In the genomic region with DNA sequence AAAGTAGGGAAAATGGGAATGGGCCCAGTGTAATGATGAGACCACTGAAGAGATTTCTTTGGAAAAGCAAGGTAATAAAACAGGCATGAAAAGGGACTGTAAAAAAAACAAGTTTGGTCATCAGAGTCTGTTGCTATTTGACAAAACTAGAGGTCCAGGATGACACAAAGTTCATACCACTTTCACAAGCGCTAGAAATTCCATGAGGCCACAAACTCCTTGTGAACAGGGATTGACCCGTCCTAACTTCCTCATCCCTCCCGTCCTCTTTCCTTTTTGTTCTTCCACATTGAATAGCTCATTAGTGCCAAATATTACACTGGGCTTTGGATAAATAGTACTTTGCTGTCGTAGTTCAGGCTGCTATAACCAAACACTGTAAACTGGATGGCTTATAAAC, we compare ENCODE assay signal across 22 cellular contexts.
DNase-seq lines count a peak whose midpoint lies in the region; ATAC-seq, FAIRE-seq and TF ChIP-seq lines count a peak whose summit lies in the region.
"Had no signal": no experiment of that assay in that cellular context is flagged by ENCODE, and none has a peak within 500 bp of the region (broad histone marks: within the 10 kb centered on the region; RNA-seq: fewer than 3 reads in every experiment).

No MANE protein-coding gene starts in this region.

- H3K4me3 ChIP-seq in GM23248 (no peak overlapping the region), LNCaP clone FGC (ENCODE audit: low read depth, low read length) (no peak overlapping the region), H1 (ENCODE audit: extremely low read depth in 1 of 4, insufficient read depth in 2 of 4, low read depth in 3 of 4, low read length in 4 of 4) (no peak overlapping the region), neural progenitor cell (no peak overlapping the region)

- H3K4me1 ChIP-seq in GM23248 (ENCODE audit: insufficient read depth) (no peaks in the 10 kb centered on the region), H1 (replicated peaks in 1 of 4; ENCODE audit: control insufficient read depth in 3 of 4, insufficient read depth in 4 of 4, low read length in 3 of 4) (no peaks in the 10 kb centered on the region), neural progenitor cell (peaks cover 18% of the 10 kb centered on the region)
- H3K4me1 ChIP-seq: BE2C had no signal

- H4K20me1 ChIP-seq in GM23248 (ENCODE audit: insufficient read depth) (no peaks in the 10 kb centered on the region), H1 (replicated peaks in 1 of 2; ENCODE audit: control insufficient read depth in 1 of 2, insufficient read depth in 2 of 2, low read length in 2 of 2) (peaks cover 0 to 1% of the 10 kb centered on the region in 2 experiments), neural progenitor cell (ENCODE audit: low read depth) (no peaks in the 10 kb centered on the region)

- H3F3A ChIP-seq in GM23248 (ENCODE audit: insufficient read depth) (no peaks in the 10 kb centered on the region), neural progenitor cell (ENCODE audit: low read depth) (peaks cover 9% of the 10 kb centered on the region)

- TF ChIP-seq CTCF in LNCaP clone FGC (IDR thresholded peaks at IDR 0.05; ENCODE audit: control insufficient read depth, extremely low read depth, insufficient read depth) (no peak), H1 (IDR thresholded peaks at IDR 0.05; ENCODE audit: control extremely low read depth in 1 of 3, insufficient read depth in 1 of 3, low read depth in 1 of 3, low read length in 3 of 3) (no peak), neural progenitor cell (IDR thresholded peaks at IDR 0.05) (no peak)

- no peaks in the 10 kb centered on the region for H3K9me3 ChIP-seq in GM23248 (ENCODE audit: low read depth)
- no peaks in the 10 kb centered on the region for H3K9me3 ChIP-seq in H1 (ENCODE audit: insufficient read depth in 2 of 2, low read depth in 1 of 2, low read length in 1 of 2)
- H3K9me3 ChIP-seq in neural progenitor cell (ENCODE audit: low read depth), result no peaks in the 10 kb centered on the region
- H3K9me3 ChIP-seq in T-helper 17 cell (ENCODE audit: control insufficient read depth, low read length, poor library complexity, severe bottlenecking), result no peaks in the 10 kb centered on the region
- H3K9me3 ChIP-seq: BE2C had no signal

- peak overlapping the region; percentile 77 for H3K23ac ChIP-seq in H1 (ENCODE audit: insufficient read length)

- no peak for TF ChIP-seq RAD21 in H1 (IDR thresholded peaks at IDR 0.05 in 1 of 2, conservative IDR thresholded peaks at IDR 0.05 in 1 of 2; ENCODE audit: low read depth in 2 of 2, low read length in 2 of 2)

- FAIRE-seq in H1 (lab: Jason Lieb, UNC), result no peak
- FAIRE-seq: A204.1, G401.6, GM12891 had no signal

- POLR2A ChIA-PET in H1 (lab: Charles Lee; ENCODE audit: partially characterized antibody), result no interaction called here

- H2BK12ac ChIP-seq in H1 (ENCODE audit: low read depth, low read length), result no peak overlapping the region

- in situ Hi-C loops in GM23248 (cut with MboI), result no loop called here

- no peak for TF ChIP-seq EP300 in H1 (IDR thresholded peaks at IDR 0.05; ENCODE audit: borderline replicate concordance in 1 of 2, low read depth in 2 of 2, low read length in 2 of 2)

- no peak overlapping the region for H3K14ac ChIP-seq in H1 (ENCODE audit: insufficient read length)

- peak; percentile 0 for DNase-seq in GM23248
- DNase-seq in LNCaP clone FGC (ENCODE audit: low read depth), result peak; percentile 19
- no peak for DNase-seq in H1 (ENCODE audit: low read depth in 1 of 2, low spot score in 2 of 2)
- DNase-seq in neural progenitor cell (ENCODE audit: low spot score), result no peak
- no peak for DNase-seq in cortex of kidney (lab: John Stamatoyannopoulos, UW)
- DNase-seq in T-helper 17 cell, result no peak
- DNase-seq in ecto neural progenitor cell (ENCODE audit: low spot score), result no peak
- DNase-seq: ACHN; BE2C; C1 segment of cervical spinal cord; CD4-positive, CD25-positive, alpha-beta regulatory T cell; CD8-positive, alpha-beta memory T cell; COR-L47; DMS 273 treated with DMSO at 0.1 percent for 48 hours; DMS53; DND-41; GOT3; H9 had no signal

- H3K27me3 ChIP-seq in GM23248 (replicated peaks; ENCODE audit: insufficient read depth) (no peaks in the 10 kb centered on the region), H1 (replicated peaks in 1 of 4; ENCODE audit: control insufficient read depth in 3 of 4, extremely low read depth in 1 of 4, insufficient read depth in 3 of 4, low read length in 3 of 4) (no peaks in the 10 kb centered on the region), neural progenitor cell (no peaks in the 10 kb centered on the region)
- H3K27me3 ChIP-seq: BE2C had no signal

- H3K4me2 ChIP-seq in GM23248 (ENCODE audit: unreplicated experiment), result no peak overlapping the region
- H3K4me2 ChIP-seq in H1 (ENCODE audit: insufficient read depth in 1 of 2, low read depth in 2 of 2, low read length in 2 of 2), result no peak overlapping the region
- peak overlapping the region; percentile 44 for H3K4me2 ChIP-seq in neural progenitor cell

- H3K79me2 ChIP-seq in GM23248 (ENCODE audit: insufficient read depth) (no peaks in the 10 kb centered on the region), H1 (ENCODE audit: control insufficient read depth in 1 of 2, insufficient read depth in 2 of 2, low read length in 2 of 2) (no peaks in the 10 kb centered on the region), neural progenitor cell (ENCODE audit: low read depth) (no peaks in the 10 kb centered on the region)

- no peak overlapping the region for H2BK5ac ChIP-seq in H1 (ENCODE audit: low read depth, low read length)

- WGBS in GM23248 (ENCODE audit: low coverage in 1 of 2, low lambda C conversion rate in 2 of 2, missing lambda C conversion rate in 2 of 2), 2 experiments, result 89 to 90% methylated on average over 4 of the region's 4 CpGs
- WGBS in H1 (ENCODE audit: extremely low coverage in 1 of 2, insufficient coverage in 1 of 2, insufficient read length in 1 of 2, insufficient replicate concordance in 2 of 2, low coverage in 1 of 2, low lambda C conversion rate in 2 of 2, missing lambda C conversion rate in 1 of 2), 2 experiments, result 81% methylated on average over 4 of the region's 4 CpGs; no CpG with 5 or more reads in 1 of the 2 experiments

- no peak overlapping the region for H4K5ac ChIP-seq in H1 (ENCODE audit: insufficient read length, low read depth, low read length)

- no peak overlapping the region for H2BK20ac ChIP-seq in H1 (ENCODE audit: low read length)

- no peaks in the 10 kb centered on the region for H3K27me3 Mint-ChIP-seq in neural progenitor cell (ENCODE audit: insufficient read depth, low read depth)
- H3K27me3 Mint-ChIP-seq in T-helper 17 cell, result no peaks in the 10 kb centered on the region
- H3K27me3 Mint-ChIP-seq: CD4-positive, CD25-positive, alpha-beta regulatory T cell; CD8-positive, alpha-beta memory T cell had no signal

- no peaks in the 10 kb centered on the region for H3K9me3 Mint-ChIP-seq in neural progenitor cell
- H3K9me3 Mint-ChIP-seq: CD4-positive, CD25-positive, alpha-beta regulatory T cell; CD8-positive, alpha-beta memory T cell; H9 had no signal

- H3K36me3 ChIP-seq in GM23248 (ENCODE audit: low read depth), result no peaks in the 10 kb centered on the region
- H3K36me3 ChIP-seq in H1 (ENCODE audit: control insufficient read depth in 2 of 4, insufficient read depth in 4 of 4, low read length in 3 of 4), result no peaks in the 10 kb centered on the region
- no peaks in the 10 kb centered on the region for H3K36me3 ChIP-seq in neural progenitor cell
- H3K36me3 ChIP-seq: BE2C had no signal

- H3K27ac ChIP-seq in GM23248 (no peak overlapping the region), H1 (ENCODE audit: low read depth, low read length) (no peak overlapping the region), neural progenitor cell (no peak overlapping the region)

- H3K27ac Mint-ChIP-seq in neural progenitor cell, result peak overlapping the region; percentile 43
- H3K27ac Mint-ChIP-seq in T-helper 17 cell, result no peak overlapping the region
- H3K27ac Mint-ChIP-seq: CD4-positive, CD25-positive, alpha-beta regulatory T cell; CD8-positive, alpha-beta memory T cell; H9 had no signal

- H2BK15ac ChIP-seq in H1 (ENCODE audit: low read length), result no peak overlapping the region

- no peak overlapping the region for H2BK120ac ChIP-seq in H1 (replicated peaks; ENCODE audit: low read depth, low read length)

- no peak overlapping the region for H4K91ac ChIP-seq in H1 (replicated peaks; ENCODE audit: insufficient read length, low read length)

- no peak overlapping the region for H3K4ac ChIP-seq in H1 (replicated peaks; ENCODE audit: insufficient read length, low read depth, low read length)

- H3K9ac ChIP-seq in GM23248, result no peak overlapping the region
- H3K9ac ChIP-seq in H1 (replicated peaks in 1 of 4; ENCODE audit: extremely low read depth in 1 of 4, low read depth in 3 of 4, low read length in 3 of 4), result no peak overlapping the region
- H3K9ac ChIP-seq in neural progenitor cell, result no peak overlapping the region

- no peaks in the 10 kb centered on the region for H3K79me1 ChIP-seq in H1 (ENCODE audit: low read depth, low read length)

- no peak overlapping the region for H3K56ac ChIP-seq in H1 (replicated peaks; ENCODE audit: insufficient read length, low read depth, low read length)

- no peak overlapping the region for H2AK5ac ChIP-seq in H1 (ENCODE audit: low read depth, low read length)

- H3K23me2 ChIP-seq in H1 (ENCODE audit: low read depth, low read length), result no peaks in the 10 kb centered on the region; the same call in 1 of the 2 replicates

- H3K4me3 Mint-ChIP-seq in neural progenitor cell (no peak overlapping the region), T-helper 17 cell (no peak overlapping the region)
- H3K4me3 Mint-ChIP-seq: CD4-positive, CD25-positive, alpha-beta regulatory T cell; H9 had no signal

- H3K36me3 Mint-ChIP-seq in neural progenitor cell (no peaks in the 10 kb centered on the region), T-helper 17 cell (ENCODE audit: low read depth) (peaks cover 2% of the 10 kb centered on the region)

- H3K18ac ChIP-seq in H1 (ENCODE audit: extremely low read depth, low read length), result no peak overlapping the region

- ATAC-seq in T-helper 17 cell (no peak), GM21526 (IDR thresholded peaks at IDR 0.05; ENCODE audit: low FRiP score, unreplicated experiment) (no peak)

- H3K4me1 Mint-ChIP-seq in neural progenitor cell (no peaks in the 10 kb centered on the region), T-helper 17 cell (peaks cover 8% of the 10 kb centered on the region)
- H3K4me1 Mint-ChIP-seq: CD8-positive, alpha-beta memory T cell had no signal

- CTCF ChIA-PET in H1 (lab: Charles Lee; ENCODE audit: partially characterized antibody), result no interaction called here

- no peak overlapping the region for H4K8ac ChIP-seq in H1 (ENCODE audit: extremely low read depth, insufficient read depth, low read length)

- no peaks in the 10 kb centered on the region for H3K9me2 ChIP-seq in GM23248 (ENCODE audit: insufficient read depth)

- no peak for TF ChIP-seq POLR2A in H1 (IDR thresholded peaks at IDR 0.05; ENCODE audit: control extremely low read depth in 1 of 2, low read depth in 2 of 2, low read length in 2 of 2)

- H2AFZ ChIP-seq in GM23248 (no peak overlapping the region), H1 (ENCODE audit: low read length) (no peak overlapping the region), neural progenitor cell (replicated peaks) (no peak overlapping the region)

TF ChIP-seq in H1, 55 proteins besides CTCF, POLR2A, EP300 and RAD21 (continues in another document):
- TF ChIP-seq SRF (IDR thresholded peaks at IDR 0.05; ENCODE audit: low read depth, low read length) (no peak), TBP (IDR thresholded peaks at IDR 0.05; ENCODE audit: low read depth, low read length) (no peak), ZNF274 (IDR thresholded peaks at IDR 0.05; ENCODE audit: borderline replicate concordance, extremely low read depth, low read length) (no peak)

Comparison
In these comparisons a context has a peak if more than half of its experiments do, and no peak if none do; other contexts are left out.
1. DNase-seq: peak in GM23248 (single experiment) and LNCaP clone FGC (single experiment); none in H1 (0 of 2), neural progenitor cell (single experiment), cortex of kidney (single experiment), T-helper 17 cell (0 of 3) and ecto neural progenitor cell (single experiment).